In the genomic region with DNA sequence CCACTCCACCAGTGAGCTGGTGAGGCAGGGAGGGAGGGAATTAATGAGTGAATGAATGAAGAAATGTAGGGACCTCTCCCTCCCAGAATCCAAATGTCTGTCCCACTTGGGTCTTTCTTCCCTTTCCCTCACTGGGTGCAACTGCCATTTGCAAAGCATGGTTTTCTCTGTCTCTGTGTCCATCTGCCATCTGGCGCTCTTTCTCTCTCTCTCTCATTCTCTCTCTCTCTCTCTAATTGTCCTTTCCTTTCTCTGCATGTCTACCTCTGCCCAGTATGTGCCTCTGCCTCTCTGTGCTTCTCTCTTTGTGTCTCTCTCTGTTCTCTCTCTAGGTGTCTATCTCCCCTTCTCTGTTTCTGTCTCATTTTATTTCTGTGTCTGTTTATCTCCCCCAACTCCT, we compare ENCODE assay signal across 16 cellular contexts.
DNase-seq lines count a peak whose midpoint lies in the region; FAIRE-seq and TF ChIP-seq lines count a peak whose summit lies in the region.
"Had no signal": no experiment of that assay in that cellular context is flagged by ENCODE, and none has a peak within 500 bp of the region (broad histone marks: within the 10 kb centered on the region; RNA-seq: fewer than 3 reads in every experiment).

No MANE protein-coding gene starts in this region.

- H3K9me3 ChIP-seq in HUES6 (ENCODE audit: control insufficient read depth, insufficient read depth, low read depth, low read length) (peaks cover 5% of the 10 kb centered on the region; the same call in 1 of the 2 replicates), iPS-20b (ENCODE audit: insufficient read depth, low read depth, low read length) (no peaks in the 10 kb centered on the region)
- H3K9me3 ChIP-seq: BE2C had no signal

- FAIRE-seq in frontal cortex (lab: Jason Lieb, UNC), result no peak
- FAIRE-seq: A549, G401.6, GM12891 had no signal

- H3K4me3 ChIP-seq in HUES6 (ENCODE audit: low read depth, low read length), result no peak overlapping the region
- no peak overlapping the region for H3K4me3 ChIP-seq in iPS-20b (ENCODE audit: low read length)
- H3K4me3 ChIP-seq: A549 had no signal

- H3K27me3 ChIP-seq in HUES6 (ENCODE audit: control insufficient read depth, insufficient read depth, low read length) (no peaks in the 10 kb centered on the region), iPS-20b (ENCODE audit: insufficient read depth, low read length) (no peaks in the 10 kb centered on the region)
- H3K27me3 ChIP-seq: BE2C had no signal

- peaks cover 12% of the 10 kb centered on the region for H3K4me1 Mint-ChIP-seq in type B pancreatic cell (ENCODE audit: unreplicated experiment)

- peak; percentile 71 for DNase-seq in cerebellar cortex (ENCODE audit: low spot score)
- DNase-seq in Kasumi-1 (lab: John Stamatoyannopoulos, UW), result no peak
- no peak for DNase-seq in type B pancreatic cell (ENCODE audit: extremely low spot score, unreplicated experiment)
- no peak for DNase-seq in frontal cortex (ENCODE audit: low spot score in 2 of 2)
- DNase-seq: BE2C; CD4-positive, alpha-beta memory T cell; DMS79; GOT3; HCEC 1CT; HFFc6 had no signal

- no peak overlapping the region for H3K4me3 Mint-ChIP-seq in type B pancreatic cell
- H3K4me3 Mint-ChIP-seq: CD4-positive, alpha-beta memory T cell; HFFc6 had no signal

- no peaks in the 10 kb centered on the region for H3K36me3 ChIP-seq in HUES6 (ENCODE audit: control insufficient read depth, insufficient read depth, low read length)
- no peaks in the 10 kb centered on the region for H3K36me3 ChIP-seq in iPS-20b (ENCODE audit: insufficient read depth, low read depth, low read length)
- H3K36me3 ChIP-seq: BE2C had no signal

- H3K9me3 Mint-ChIP-seq in type B pancreatic cell, result no peaks in the 10 kb centered on the region

- peaks cover 52% of the 10 kb centered on the region for H3K27me3 Mint-ChIP-seq in type B pancreatic cell

- no peak for TF ChIP-seq CTCF in type B pancreatic cell (conservative IDR thresholded peaks at IDR 0.05)

- H3K4me1 ChIP-seq in HUES6 (ENCODE audit: control insufficient read depth, insufficient read depth, low read length) (peaks cover 23% of the 10 kb centered on the region), iPS-20b (ENCODE audit: insufficient read depth, low read length) (peaks cover 29% of the 10 kb centered on the region)
- H3K4me1 ChIP-seq: A549 had no signal

- H3K27ac ChIP-seq in HUES6 (ENCODE audit: low read depth, low read length) (no peak overlapping the region; the same call in 1 of the 2 replicates), iPS-20b (ENCODE audit: low read length) (peak overlapping the region; percentile 6)
- H3K27ac ChIP-seq: A549, C4-2B had no signal

- peaks cover 8% of the 10 kb centered on the region for H3K36me3 Mint-ChIP-seq in type B pancreatic cell

- no peak overlapping the region for H3K27ac Mint-ChIP-seq in type B pancreatic cell
- H3K27ac Mint-ChIP-seq: CD4-positive, alpha-beta memory T cell; HFFc6 had no signal

- peak overlapping the region; percentile 7 for H3K9ac ChIP-seq in HUES6 (ENCODE audit: low read length)
- peak overlapping the region; percentile 32; the same call in 1 of the 2 replicates for H3K9ac ChIP-seq in iPS-20b (ENCODE audit: low read depth, low read length)
